ENCODE assay signal across 21 cellular contexts in the genomic region with DNA sequence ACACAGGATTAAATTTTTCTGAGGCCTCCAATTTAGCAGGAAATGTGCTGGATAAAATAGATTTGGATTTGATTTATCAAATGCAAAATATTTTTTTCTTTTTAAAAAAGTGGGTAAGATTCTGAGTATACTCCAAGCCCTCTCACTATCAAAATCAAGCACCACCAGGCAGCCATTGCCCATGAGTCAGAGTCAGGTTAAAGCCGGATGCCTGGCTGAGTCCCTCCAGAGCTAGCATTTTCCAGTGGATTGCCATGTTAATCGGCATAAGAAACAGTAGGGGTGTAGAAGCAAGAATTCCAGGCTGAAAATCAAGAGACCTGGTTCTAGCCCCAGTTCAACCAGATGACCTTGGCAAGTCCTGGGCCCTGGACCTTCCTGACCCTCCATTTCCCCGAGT.
DNase-seq lines count a peak whose midpoint lies in the region; ATAC-seq, FAIRE-seq and TF ChIP-seq lines count a peak whose summit lies in the region.
"Had no signal": no experiment of that assay in that cellular context is flagged by ENCODE, and none has a peak within 500 bp of the region (broad histone marks: within the 10 kb centered on the region; RNA-seq: fewer than 3 reads in every experiment).

No MANE protein-coding gene starts in this region.

- H3K27ac ChIP-seq in H1 (ENCODE audit: low read depth, low read length), result no peak overlapping the region
- no peak overlapping the region for H3K27ac ChIP-seq in PC-3 (ENCODE audit: low read length)
- H3K27ac ChIP-seq: 22Rv1, BLaER1, SJSA1 had no signal

- no peaks in the 10 kb centered on the region for H3K36me3 Mint-ChIP-seq in osteocyte (ENCODE audit: unreplicated experiment)

- H3K9me2 ChIP-seq in PC-3 (replicated peaks; ENCODE audit: low read length), result no peaks in the 10 kb centered on the region

- H3K27me3 Mint-ChIP-seq in osteocyte (ENCODE audit: unreplicated experiment), result no peaks in the 10 kb centered on the region

- H3K4me2 ChIP-seq in H1 (ENCODE audit: insufficient read depth in 1 of 2, low read depth in 2 of 2, low read length in 2 of 2) (no peak overlapping the region), PC-3 (ENCODE audit: low read length) (no peak overlapping the region)
- H3K4me2 ChIP-seq: BLaER1 had no signal

- H3K23ac ChIP-seq in H1 (ENCODE audit: insufficient read length), result no peak overlapping the region

- H2AFZ ChIP-seq in H1 (ENCODE audit: low read length), result 0 out of 2 replicates have a peak overlapping the region, but pooled peaks have one; percentile 33
- no peak overlapping the region for H2AFZ ChIP-seq in PC-3 (ENCODE audit: low read length)

- H2BK15ac ChIP-seq in H1 (ENCODE audit: low read length), result no peak overlapping the region

- H3K4me1 ChIP-seq in H1 (replicated peaks in 1 of 4; ENCODE audit: control insufficient read depth in 3 of 4, insufficient read depth in 4 of 4, low read length in 3 of 4), result peaks cover 0 to under 1% (median 0%) of the 10 kb centered on the region in 4 experiments; a peak in 1 of 7 replicates
- H3K4me1 ChIP-seq in PC-3 (ENCODE audit: insufficient read depth, low read length), result no peaks in the 10 kb centered on the region
- H3K4me1 ChIP-seq: BLaER1, SJSA1 had no signal

- no peak overlapping the region for H2BK20ac ChIP-seq in H1 (ENCODE audit: low read length)

- H3K56ac ChIP-seq in H1 (replicated peaks; ENCODE audit: insufficient read length, low read depth, low read length), result no peak overlapping the region

- 84% methylated on average over 3 of the region's 3 CpGs; no CpG with 5 or more reads in 1 of the 2 experiments for WGBS in H1 (ENCODE audit: extremely low coverage in 1 of 2, insufficient coverage in 1 of 2, insufficient read length in 1 of 2, insufficient replicate concordance in 2 of 2, low coverage in 1 of 2, low lambda C conversion rate in 2 of 2, missing lambda C conversion rate in 1 of 2), 2 experiments

- ATAC-seq in HG02970 (IDR thresholded peaks at IDR 0.05; ENCODE audit: low FRiP score, unreplicated experiment) (no peak), PC-3 (no peak)
- ATAC-seq: HCT116 had no signal

- no peak for TF ChIP-seq POLR2A in H1 (IDR thresholded peaks at IDR 0.05; ENCODE audit: control extremely low read depth in 1 of 2, low read depth in 2 of 2, low read length in 2 of 2)

- H3K9ac ChIP-seq in H1 (replicated peaks in 1 of 4; ENCODE audit: extremely low read depth in 1 of 4, low read depth in 3 of 4, low read length in 3 of 4) (no peak overlapping the region), PC-3 (ENCODE audit: low read length) (no peak overlapping the region)
- H3K9ac ChIP-seq: BLaER1 had no signal

- H3K27me3 ChIP-seq in H1 (replicated peaks in 1 of 4; ENCODE audit: control insufficient read depth in 3 of 4, extremely low read depth in 1 of 4, insufficient read depth in 3 of 4, low read length in 3 of 4), result no peaks in the 10 kb centered on the region
- H3K27me3 ChIP-seq in PC-3 (ENCODE audit: low read length), result no peaks in the 10 kb centered on the region
- H3K27me3 ChIP-seq: BLaER1, SJSA1 had no signal

- no peak overlapping the region for H3K27ac Mint-ChIP-seq in osteocyte (ENCODE audit: unreplicated experiment)
- H3K27ac Mint-ChIP-seq: CD4-positive, alpha-beta T cell had no signal

- H4K20me1 ChIP-seq in H1 (replicated peaks in 1 of 2; ENCODE audit: control insufficient read depth in 1 of 2, insufficient read depth in 2 of 2, low read length in 2 of 2), result no peaks in the 10 kb centered on the region
- no peaks in the 10 kb centered on the region for H4K20me1 ChIP-seq in PC-3 (ENCODE audit: low read length)
- H4K20me1 ChIP-seq: BLaER1 had no signal

- FAIRE-seq in H1 (lab: Jason Lieb, UNC), result no peak
- FAIRE-seq: D721Med had no signal

- no peaks in the 10 kb centered on the region for H3K23me2 ChIP-seq in H1 (ENCODE audit: low read depth, low read length)

- H3K14ac ChIP-seq in H1 (ENCODE audit: insufficient read length), result no peak overlapping the region

- BruUV-seq in PC-3 (replicated peaks; lab: Mats Ljungman, UMichigan), result no TSS peak

- H3K4me1 Mint-ChIP-seq in osteocyte (ENCODE audit: unreplicated experiment), result peaks cover 28% of the 10 kb centered on the region

- DNase-seq in AG10803 (ENCODE audit: low read depth), result peak; percentile 25
- DNase-seq in M059J (ENCODE audit: low read depth), result peak; percentile 48
- DNase-seq in H1 (ENCODE audit: low read depth in 1 of 2, low spot score in 2 of 2), result no peak
- peak; percentile 7 for DNase-seq in osteocyte (ENCODE audit: extremely low spot score, unreplicated experiment)
- no peak for DNase-seq in NCI-H1436 (lab: John Stamatoyannopoulos, UW)
- DNase-seq in central memory CD4-positive, alpha-beta T cell, result no peak
- no peak for DNase-seq in PC-3
- DNase-seq: CD4-positive, alpha-beta T cell; NCI-H1105 treated with DMSO at 0.1 percent for 48 hours; NCI-H2029 treated with DMSO at 0.1 percent for 48 hours; NCI-H446 treated with DMSO at 0.1 percent for 48 hours; NCI-H526; NCI-H82; Right ventricle myocardium superior; RPMI8226 had no signal

- no peak overlapping the region for H2BK12ac ChIP-seq in H1 (ENCODE audit: low read depth, low read length)

- H3K4me3 Mint-ChIP-seq in osteocyte (ENCODE audit: unreplicated experiment), result no peak overlapping the region
- H3K4me3 Mint-ChIP-seq: CD4-positive, alpha-beta T cell had no signal

- H3K4me3 ChIP-seq in AG10803 (ENCODE audit: low read length) (no peak overlapping the region), H1 (ENCODE audit: extremely low read depth in 1 of 4, insufficient read depth in 2 of 4, low read depth in 3 of 4, low read length in 4 of 4) (no peak overlapping the region), PC-3 (ENCODE audit: low read length) (no peak overlapping the region)
- H3K4me3 ChIP-seq: BLaER1, SJSA1 had no signal

- H3K9me3 Mint-ChIP-seq in osteocyte (ENCODE audit: unreplicated experiment), result peaks cover 4% of the 10 kb centered on the region
- H3K9me3 Mint-ChIP-seq: CD4-positive, alpha-beta T cell had no signal

- TF ChIP-seq RAD21 in H1 (IDR thresholded peaks at IDR 0.05 in 1 of 2, conservative IDR thresholded peaks at IDR 0.05 in 1 of 2; ENCODE audit: low read depth in 2 of 2, low read length in 2 of 2), result no peak

- H4K5ac ChIP-seq in H1 (ENCODE audit: insufficient read length, low read depth, low read length), result no peak overlapping the region

- H3K18ac ChIP-seq in H1 (ENCODE audit: extremely low read depth, low read length), result no peak overlapping the region

- CTCF ChIA-PET in H1 (lab: Charles Lee; ENCODE audit: partially characterized antibody) (interaction anchor here (2.7 to 3.1 kb wide), 2 partner anchors 11 to 127 kb away, joined by 14 to 15 read pairs; no protein-coding TSS in a partner anchor), PC-3 (lab: Charles Lee) (no interaction called here)

- H2BK5ac ChIP-seq in H1 (ENCODE audit: low read depth, low read length), result no peak overlapping the region

- TF ChIP-seq CTCF in AG10803 (conservative IDR thresholded peaks at IDR 0.05; ENCODE audit: low read length) (no peak), H1 (IDR thresholded peaks at IDR 0.05; ENCODE audit: control extremely low read depth in 1 of 3, insufficient read depth in 1 of 3, low read depth in 1 of 3, low read length in 3 of 3) (no peak), osteocyte (IDR thresholded peaks at IDR 0.05) (no peak), PC-3 (conservative IDR thresholded peaks at IDR 0.05; ENCODE audit: low read depth, low read length) (no peak)

- POLR2A ChIA-PET in H1 (lab: Charles Lee; ENCODE audit: partially characterized antibody) (no interaction called here), PC-3 (lab: Charles Lee; ENCODE audit: unreplicated experiment) (no interaction called here)

- no peaks in the 10 kb centered on the region for H3K36me3 ChIP-seq in H1 (ENCODE audit: control insufficient read depth in 2 of 4, insufficient read depth in 4 of 4, low read length in 3 of 4)
- no peaks in the 10 kb centered on the region for H3K36me3 ChIP-seq in PC-3 (ENCODE audit: low read depth, low read length)
- H3K36me3 ChIP-seq: BLaER1, SJSA1 had no signal

- H4K8ac ChIP-seq in H1 (ENCODE audit: extremely low read depth, insufficient read depth, low read length), result no peak overlapping the region

- H3F3A ChIP-seq in PC-3 (ENCODE audit: low read length, unreplicated experiment), result no peaks in the 10 kb centered on the region

- no peak overlapping the region for H2BK120ac ChIP-seq in H1 (replicated peaks; ENCODE audit: low read depth, low read length)

- no peaks in the 10 kb centered on the region for H3K79me1 ChIP-seq in H1 (ENCODE audit: low read depth, low read length)

- H3K79me2 ChIP-seq in H1 (ENCODE audit: control insufficient read depth in 1 of 2, insufficient read depth in 2 of 2, low read length in 2 of 2) (no peaks in the 10 kb centered on the region), PC-3 (ENCODE audit: low read length) (no peaks in the 10 kb centered on the region)

- intact Hi-C loops in PC-3 (cut with micrococcal nuclease), result no loop called here

- no peak overlapping the region for H2AK5ac ChIP-seq in H1 (ENCODE audit: low read depth, low read length)

- no peak overlapping the region for H4K91ac ChIP-seq in H1 (replicated peaks; ENCODE audit: insufficient read length, low read length)

- H3K9me3 ChIP-seq in H1 (ENCODE audit: insufficient read depth in 2 of 2, low read depth in 1 of 2, low read length in 1 of 2), result peaks cover 3% of the 10 kb centered on the region in 2 experiments; a peak in 2 of 4 replicates
- no peaks in the 10 kb centered on the region for H3K9me3 ChIP-seq in PC-3 (ENCODE audit: low read length)
- H3K9me3 ChIP-seq: BLaER1, SJSA1 had no signal

- H3K4ac ChIP-seq in H1 (replicated peaks; ENCODE audit: insufficient read length, low read depth, low read length), result no peak overlapping the region

- TF ChIP-seq EP300 in H1 (IDR thresholded peaks at IDR 0.05; ENCODE audit: borderline replicate concordance in 1 of 2, low read depth in 2 of 2, low read length in 2 of 2), result no peak

TF ChIP-seq in H1, 55 proteins besides CTCF, POLR2A, EP300 and RAD21:
- TF ChIP-seq CHD1 (IDR thresholded peaks at IDR 0.05; ENCODE audit: low read depth, low read length) (no peak), SIX5 (IDR thresholded peaks at IDR 0.05; ENCODE audit: low read depth, low read length) (no peak), POLR2AphosphoS5 (IDR thresholded peaks at IDR 0.05; ENCODE audit: low read depth, low read length) (no peak), FOSL1 (IDR thresholded peaks at IDR 0.05; ENCODE audit: insufficient read depth, low read depth, low read length) (no peak), KDM1A (IDR thresholded peaks at IDR 0.05; ENCODE audit: borderline replicate concordance, low read length) (no peak), SP2 (IDR thresholded peaks at IDR 0.05; ENCODE audit: low read length) (no peak), RXRA (IDR thresholded peaks at IDR 0.05; ENCODE audit: insufficient read depth, low read depth, low read length) (no peak)

Comparison
In these comparisons a context has a peak if more than half of its experiments do, and no peak if none do; other contexts are left out.
1. DNase-seq: peak in AG10803 (single experiment), M059J (single experiment) and osteocyte (single experiment); none in H1 (0 of 2), NCI-H1436 (single experiment), central memory CD4-positive, alpha-beta T cell (single experiment) and PC-3 (single experiment).